ENCODE assay signal across 9 cellular contexts in genomic region chr17:70405492-70406220, GRCh38.
DNase-seq lines count a peak whose midpoint lies in the region; ATAC-seq, FAIRE-seq and TF ChIP-seq lines count a peak whose summit lies in the region.
"Had no signal": no experiment of that assay in that cellular context is flagged by ENCODE, and none has a peak within 500 bp of the region (broad histone marks: within the 10 kb centered on the region; RNA-seq: fewer than 3 reads in every experiment).

No MANE protein-coding gene starts in this region.

- no peak overlapping the region for H3K4me3 ChIP-seq in mesenchymal stem cell (ENCODE audit: insufficient read depth in 1 of 2, low read depth in 1 of 2, low read length in 2 of 2)
- H3K4me3 ChIP-seq in kidney (ENCODE audit: low read length in 2 of 2), result no peak overlapping the region
- H3K4me3 ChIP-seq: heart right ventricle had no signal

- no peak for FAIRE-seq in kidney (lab: Jason Lieb, UNC)

- peak; percentile 71 for ATAC-seq in HG03135 (IDR thresholded peaks at IDR 0.05; ENCODE audit: unreplicated experiment)
- peak; percentile 98 for ATAC-seq in SK-N-SH treated with all-trans-retinoic acid at 6 μM for 48 hours
- ATAC-seq in HG02642 (IDR thresholded peaks at IDR 0.05; ENCODE audit: poor library complexity, unreplicated experiment), result no peak
- ATAC-seq in GM19455 (IDR thresholded peaks at IDR 0.05; ENCODE audit: unreplicated experiment), result no peak

- no peak overlapping the region for H2AK5ac ChIP-seq in mesenchymal stem cell (ENCODE audit: low read length, severe bottlenecking)

- no peak for TF ChIP-seq CTCF in kidney (IDR thresholded peaks at IDR 0.05; ENCODE audit: borderline replicate concordance, extremely low read depth, insufficient read depth)

- H2BK15ac ChIP-seq in mesenchymal stem cell (ENCODE audit: low read depth, poor library complexity, severe bottlenecking), result no peak overlapping the region

- DNase-seq in GM03348 (ENCODE audit: low spot score), result peak; percentile 60
- peak; percentile 97 for DNase-seq in mesenchymal stem cell
- DNase-seq in kidney, result no peak
- no peak for DNase-seq in effector CD4-positive, alpha-beta T cell
- DNase-seq: heart right ventricle had no signal

- H3K4me1 ChIP-seq in mesenchymal stem cell (ENCODE audit: control insufficient read depth, insufficient read depth, low read depth, low read length), result peaks cover 2% of the 10 kb centered on the region
- H3K4me1 ChIP-seq in kidney (ENCODE audit: control insufficient read depth in 1 of 2, insufficient read depth in 1 of 2, low read depth in 1 of 2, low read length in 2 of 2), result no peaks in the 10 kb centered on the region

- H2BK5ac ChIP-seq in mesenchymal stem cell (ENCODE audit: low read depth, low read length, poor library complexity, severe bottlenecking), result no peak overlapping the region

- intact Hi-C loops in kidney (cut with DNase I), result no loop called here

- H2BK120ac ChIP-seq in mesenchymal stem cell (ENCODE audit: low read depth, low read length), result no peak overlapping the region

- H3K14ac ChIP-seq in mesenchymal stem cell (ENCODE audit: low read length in 2 of 2), result no peak overlapping the region

- H2BK12ac ChIP-seq in mesenchymal stem cell (ENCODE audit: low read length in 2 of 2), result no peak overlapping the region

- H3K9me3 ChIP-seq in mesenchymal stem cell (ENCODE audit: control insufficient read depth, low read length), result no peaks in the 10 kb centered on the region
- no peaks in the 10 kb centered on the region for H3K9me3 ChIP-seq in kidney (ENCODE audit: control insufficient read depth in 1 of 2, low read length in 2 of 2)
- H3K9me3 ChIP-seq: heart right ventricle had no signal

- H4K8ac ChIP-seq in mesenchymal stem cell (ENCODE audit: low read length), result no peak overlapping the region

- H3K27ac ChIP-seq in mesenchymal stem cell (ENCODE audit: low read length, poor library complexity, severe bottlenecking) (peak overlapping the region; percentile 90), kidney (ENCODE audit: low read depth in 2 of 2, low read length in 2 of 2) (no peak overlapping the region)

- no peak overlapping the region for H2AFZ ChIP-seq in mesenchymal stem cell (ENCODE audit: low read depth, low read length)

- H3K9ac ChIP-seq in mesenchymal stem cell (ENCODE audit: low read length) (peak overlapping the region; percentile 39), kidney (ENCODE audit: low read length in 2 of 2) (no peak overlapping the region)

- no peak overlapping the region for H3K4me2 ChIP-seq in mesenchymal stem cell (ENCODE audit: low read length, poor library complexity, severe bottlenecking)

- no peaks in the 10 kb centered on the region for H3K79me1 ChIP-seq in mesenchymal stem cell (replicated peaks; ENCODE audit: low read length, poor library complexity, severe bottlenecking)

- H3K27me3 ChIP-seq in mesenchymal stem cell (ENCODE audit: control insufficient read depth in 1 of 2, insufficient read depth in 1 of 2, low read length in 2 of 2), result no peaks in the 10 kb centered on the region
- H3K27me3 ChIP-seq: heart right ventricle had no signal

- H3K4ac ChIP-seq in mesenchymal stem cell (ENCODE audit: low read depth in 1 of 2, low read length in 2 of 2), result no peak overlapping the region

- H3K18ac ChIP-seq in mesenchymal stem cell (ENCODE audit: low read depth in 1 of 2, low read length in 2 of 2), result peak overlapping the region in 1 of 2 experiments; percentile 54

- H3K36me3 ChIP-seq in mesenchymal stem cell (ENCODE audit: control insufficient read depth in 1 of 2, insufficient read depth in 2 of 2, low read depth in 1 of 2, low read length in 2 of 2) (no peaks in the 10 kb centered on the region), kidney (ENCODE audit: control insufficient read depth in 1 of 2, insufficient read depth in 2 of 2, low read length in 2 of 2) (no peaks in the 10 kb centered on the region)
- H3K36me3 ChIP-seq: heart right ventricle had no signal

- no peak overlapping the region for H4K91ac ChIP-seq in mesenchymal stem cell (ENCODE audit: low read length)

- no peak overlapping the region for H3K23ac ChIP-seq in mesenchymal stem cell (ENCODE audit: low read length in 2 of 2)

- whole genome bisulfite sequencing in mesenchymal stem cell, result no CpG with 5 or more reads among the region's 1 CpG

TF ChIP-seq in SK-N-SH treated with all-trans-retinoic acid at 6 μM for 48 hours, 23 proteins besides CTCF, POLR2A, EP300 and RAD21 (continues in another document):
- TF ChIP-seq ZNF565 (CRISPR knock-in tag; conservative IDR thresholded peaks at IDR 0.05; ENCODE audit: low read depth), result no peak
- peak; percentile 95 for TF ChIP-seq SNAI2 (CRISPR knock-in tag; IDR thresholded peaks at IDR 0.05)
- no peak for TF ChIP-seq BACH2 (CRISPR knock-in tag; IDR thresholded peaks at IDR 0.05; ENCODE audit: borderline replicate concordance)
- peak; percentile 95; the same call in 1 of the 2 replicates for TF ChIP-seq CSDC2 (CRISPR knock-in tag; IDR thresholded peaks at IDR 0.05)
- peak; percentile 96 for TF ChIP-seq TOX (CRISPR knock-in tag; IDR thresholded peaks at IDR 0.05; ENCODE audit: borderline replicate concordance)
- no peak; the same call in 1 of the 2 replicates for TF ChIP-seq RARB (CRISPR knock-in tag; IDR thresholded peaks at IDR 0.05)
- TF ChIP-seq ZC3H10 (CRISPR knock-in tag; IDR thresholded peaks at IDR 0.05), result peak; percentile 95
- TF ChIP-seq ARNTL (CRISPR knock-in tag; IDR thresholded peaks at IDR 0.05; ENCODE audit: borderline replicate concordance, low read depth), result no peak
- TF ChIP-seq, protein P1, sequence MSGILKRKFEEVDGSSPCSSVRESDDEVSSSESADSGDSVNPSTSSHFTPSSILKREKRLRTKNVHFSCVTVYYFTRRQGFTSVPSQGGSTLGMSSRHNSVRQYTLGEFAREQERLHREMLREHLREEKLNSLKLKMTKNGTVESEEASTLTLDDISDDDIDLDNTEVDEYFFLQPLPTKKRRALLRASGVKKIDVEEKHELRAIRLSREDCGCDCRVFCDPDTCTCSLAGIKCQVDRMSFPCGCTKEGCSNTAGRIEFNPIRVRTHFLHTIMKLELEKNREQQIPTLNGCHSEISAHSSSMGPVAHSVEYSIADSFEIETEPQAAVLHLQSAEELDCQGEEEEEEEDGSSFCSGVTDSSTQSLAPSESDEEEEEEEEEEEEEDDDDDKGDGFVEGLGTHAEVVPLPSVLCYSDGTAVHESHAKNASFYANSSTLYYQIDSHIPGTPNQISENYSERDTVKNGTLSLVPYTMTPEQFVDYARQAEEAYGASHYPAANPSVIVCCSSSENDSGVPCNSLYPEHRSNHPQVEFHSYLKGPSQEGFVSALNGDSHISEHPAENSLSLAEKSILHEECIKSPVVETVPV (CRISPR knock-in tag; IDR thresholded peaks at IDR 0.05), result no peak
- TF ChIP-seq ZNF8 (CRISPR knock-in tag; IDR thresholded peaks at IDR 0.05), result no peak
- TF ChIP-seq PATZ1 (CRISPR knock-in tag; IDR thresholded peaks at IDR 0.05; ENCODE audit: borderline replicate concordance), result peak; percentile 83
- no peak for TF ChIP-seq TCF4 (CRISPR knock-in tag; IDR thresholded peaks at IDR 0.05; ENCODE audit: borderline replicate concordance)
- peak; percentile 43; the same call in 1 of the 2 replicates for TF ChIP-seq POU6F1 (CRISPR knock-in tag; IDR thresholded peaks at IDR 0.05; ENCODE audit: borderline replicate concordance, low read depth)
- no peak for TF ChIP-seq PPARA (CRISPR knock-in tag; IDR thresholded peaks at IDR 0.05; ENCODE audit: borderline replicate concordance)
- TF ChIP-seq OSR1 (CRISPR knock-in tag; IDR thresholded peaks at IDR 0.05), result peak; percentile 97
- no peak for TF ChIP-seq ESRRG (CRISPR knock-in tag; IDR thresholded peaks at IDR 0.05)
- TF ChIP-seq ZFP30 (CRISPR knock-in tag; IDR thresholded peaks at IDR 0.05), result no peak

Comparison
In these comparisons a context has a peak if more than half of its experiments do, and no peak if none do; other contexts are left out.
1. DNase-seq: peak in GM03348 (single experiment) and mesenchymal stem cell (single experiment); none in kidney (single experiment) and effector CD4-positive, alpha-beta T cell (single experiment).
2. ATAC-seq: peak in HG03135 (single experiment) and SK-N-SH treated with all-trans-retinoic acid at 6 μM for 48 hours (single experiment); none in HG02642 (single experiment) and GM19455 (single experiment).